26 cellular contexts compared by ENCODE assay signal in the genomic region with DNA sequence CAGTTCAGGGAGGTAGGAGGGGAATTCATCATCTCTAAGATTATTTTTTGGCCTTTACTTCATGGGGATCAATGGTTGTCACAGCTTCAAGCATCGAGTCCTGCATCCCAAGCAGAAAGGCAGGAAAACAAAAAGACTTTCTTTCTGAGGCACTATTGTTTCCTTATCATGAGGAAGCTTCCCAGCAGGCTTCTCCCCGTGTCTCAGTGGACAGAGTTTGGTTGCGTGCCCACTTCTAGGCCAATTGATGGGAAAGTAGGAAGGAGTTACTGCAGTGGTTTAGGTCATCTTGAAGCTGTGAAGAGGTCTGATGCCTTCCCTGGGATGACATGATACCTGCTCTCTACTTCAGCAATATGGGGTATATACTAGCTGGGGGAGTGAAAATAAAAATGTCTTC.
"Had no signal": no experiment of that assay in that cellular context is flagged by ENCODE, and none has a peak within 500 bp of the region (broad histone marks: within the 10 kb centered on the region; RNA-seq: fewer than 3 reads in every experiment).

No MANE protein-coding gene starts in this region.

- H3K9ac ChIP-seq: parathyroid adenoma had no signal

- H2AFZ ChIP-seq: parathyroid adenoma had no signal

- H3K9me3 Mint-ChIP-seq: mesothelial cell of epicardium; natural killer cell treated with Interleukin-12 subunit alpha and Interleukin-12 subunit beta and Interleukin-15 and Interleukin-18, amount 100 ng/mL, for 72 hours; stimulated activated effector memory CD8-positive, alpha-beta T cell treated with anti-CD3 and anti-CD28 coated beads, Interleukin-12 subunit alpha, Interleukin-12 subunit beta, amount 100 ng/mL, for 72 hours; type B pancreatic cell had no signal

- H3K27ac ChIP-seq: coronary artery, esophagus squamous epithelium, lower lobe of right lung, neutrophil, parathyroid adenoma, prostate gland, sigmoid colon, stomach, tibial artery had no signal

- H3K36me3 Mint-ChIP-seq: mesothelial cell of epicardium; naive B cell; natural killer cell treated with Interleukin-12 subunit alpha and Interleukin-12 subunit beta and Interleukin-15 and Interleukin-18, amount 100 ng/mL, for 72 hours; stimulated activated effector memory CD8-positive, alpha-beta T cell treated with anti-CD3 and anti-CD28 coated beads, Interleukin-12 subunit alpha, Interleukin-12 subunit beta, amount 100 ng/mL, for 72 hours; type B pancreatic cell had no signal

- H3K36me3 ChIP-seq: esophagus squamous epithelium, lower lobe of right lung, neutrophil, prostate gland, sigmoid colon, stomach, tibial artery had no signal

- H3K4me3 ChIP-seq: coronary artery, esophagus squamous epithelium, lower lobe of right lung, mucosa of descending colon, prostate gland, sigmoid colon, stomach, tibial artery had no signal

- H3K27me3 ChIP-seq: sigmoid colon, tibial artery had no signal

- H3K4me3 Mint-ChIP-seq: mesothelial cell of epicardium, naive B cell, neural crest cell, type B pancreatic cell had no signal

- ATAC-seq: left ventricle myocardium superior, mucosa of descending colon, right cardiac atrium had no signal

- H3K9me3 ChIP-seq: esophagus squamous epithelium, lower lobe of right lung, mucosa of descending colon, neutrophil, prostate gland, sigmoid colon, stomach, tibial artery had no signal

- H3K79me2 ChIP-seq: parathyroid adenoma had no signal

- DNase-seq: dermis blood vessel endothelial cell; effector memory CD4-positive, alpha-beta T cell; erythroblast; esophagus squamous epithelium; foreskin melanocyte; left ventricle myocardium superior; mesenchymal stem cell; mucosa of descending colon; naive B cell; right cardiac atrium; sigmoid colon; stimulated activated CD4-positive, alpha-beta T cell treated with anti-CD3 and anti-CD28 coated beads, Interleukin-2, amount 100 ng/mL, for 24 hours; stimulated activated CD4-positive, alpha-beta T cell treated with anti-CD3 and anti-CD28 coated beads, Interleukin-4, amount 100 ng/mL, for 24 hours; stimulated activated naive CD4-positive, alpha-beta T cell treated with Interleukin-2 at 50 U/mL for 16 hours; stomach; tibial artery had no signal

- H3K4me1 Mint-ChIP-seq: mesothelial cell of epicardium, naive B cell had no signal

- H3K4me1 ChIP-seq: lower lobe of right lung, parathyroid adenoma, prostate gland, sigmoid colon, stomach had no signal

- H3K27ac Mint-ChIP-seq: mesothelial cell of epicardium; stimulated activated effector memory CD8-positive, alpha-beta T cell treated with anti-CD3 and anti-CD28 coated beads, Interleukin-12 subunit alpha, Interleukin-12 subunit beta, amount 100 ng/mL, for 72 hours; type B pancreatic cell had no signal
